1 cellular context compared by ENCODE assay signal in genomic region chr2:46232860-46233259, GRCh38.
A peak's percentile ranks its signal among the peaks of the same experiment; 100 is the strongest.
TF ChIP-seq lines count a peak whose summit lies in the region.

No MANE protein-coding gene starts in this region.

TF ChIP-seq in HepG2, 621 proteins besides CTCF, POLR2A, EP300 and RAD21 (continued from another document):
- TF ChIP-seq, protein P1, sequence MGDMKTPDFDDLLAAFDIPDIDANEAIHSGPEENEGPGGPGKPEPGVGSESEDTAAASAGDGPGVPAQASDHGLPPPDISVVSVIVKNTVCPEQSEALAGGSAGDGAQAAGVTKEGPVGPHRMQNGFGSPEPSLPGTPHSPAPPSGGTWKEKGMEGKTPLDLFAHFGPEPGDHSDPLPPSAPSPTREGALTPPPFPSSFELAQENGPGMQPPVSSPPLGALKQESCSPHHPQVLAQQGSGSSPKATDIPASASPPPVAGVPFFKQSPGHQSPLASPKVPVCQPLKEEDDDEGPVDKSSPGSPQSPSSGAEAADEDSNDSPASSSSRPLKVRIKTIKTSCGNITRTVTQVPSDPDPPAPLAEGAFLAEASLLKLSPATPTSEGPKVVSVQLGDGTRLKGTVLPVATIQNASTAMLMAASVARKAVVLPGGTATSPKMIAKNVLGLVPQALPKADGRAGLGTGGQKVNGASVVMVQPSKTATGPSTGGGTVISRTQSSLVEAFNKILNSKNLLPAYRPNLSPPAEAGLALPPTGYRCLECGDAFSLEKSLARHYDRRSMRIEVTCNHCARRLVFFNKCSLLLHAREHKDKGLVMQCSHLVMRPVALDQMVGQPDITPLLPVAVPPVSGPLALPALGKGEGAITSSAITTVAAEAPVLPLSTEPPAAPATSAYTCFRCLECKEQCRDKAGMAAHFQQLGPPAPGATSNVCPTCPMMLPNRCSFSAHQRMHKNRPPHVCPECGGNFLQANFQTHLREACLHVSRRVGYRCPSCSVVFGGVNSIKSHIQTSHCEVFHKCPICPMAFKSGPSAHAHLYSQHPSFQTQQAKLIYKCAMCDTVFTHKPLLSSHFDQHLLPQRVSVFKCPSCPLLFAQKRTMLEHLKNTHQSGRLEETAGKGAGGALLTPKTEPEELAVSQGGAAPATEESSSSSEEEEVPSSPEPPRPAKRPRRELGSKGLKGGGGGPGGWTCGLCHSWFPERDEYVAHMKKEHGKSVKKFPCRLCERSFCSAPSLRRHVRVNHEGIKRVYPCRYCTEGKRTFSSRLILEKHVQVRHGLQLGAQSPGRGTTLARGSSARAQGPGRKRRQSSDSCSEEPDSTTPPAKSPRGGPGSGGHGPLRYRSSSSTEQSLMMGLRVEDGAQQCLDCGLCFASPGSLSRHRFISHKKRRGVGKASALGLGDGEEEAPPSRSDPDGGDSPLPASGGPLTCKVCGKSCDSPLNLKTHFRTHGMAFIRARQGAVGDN (CRISPR knock-in tag; IDR thresholded peaks at IDR 0.05): peak; percentile 61
- TF ChIP-seq ZNF781 (CRISPR knock-in tag; IDR thresholded peaks at IDR 0.05; ENCODE audit: borderline replicate concordance, not compliant biosample characterization) (no peak), ZNF280D (CRISPR knock-in tag; IDR thresholded peaks at IDR 0.05) (no peak), ZNF501 (CRISPR knock-in tag; IDR thresholded peaks at IDR 0.05) (no peak), FOSL2 (CRISPR knock-in tag; IDR thresholded peaks at IDR 0.05) (peak; percentile 77), ETV5 (CRISPR knock-in tag; IDR thresholded peaks at IDR 0.05; ENCODE audit: borderline replicate concordance) (peak; percentile 46; the same call in 1 of the 2 replicates)
- TF ChIP-seq, protein P2, sequence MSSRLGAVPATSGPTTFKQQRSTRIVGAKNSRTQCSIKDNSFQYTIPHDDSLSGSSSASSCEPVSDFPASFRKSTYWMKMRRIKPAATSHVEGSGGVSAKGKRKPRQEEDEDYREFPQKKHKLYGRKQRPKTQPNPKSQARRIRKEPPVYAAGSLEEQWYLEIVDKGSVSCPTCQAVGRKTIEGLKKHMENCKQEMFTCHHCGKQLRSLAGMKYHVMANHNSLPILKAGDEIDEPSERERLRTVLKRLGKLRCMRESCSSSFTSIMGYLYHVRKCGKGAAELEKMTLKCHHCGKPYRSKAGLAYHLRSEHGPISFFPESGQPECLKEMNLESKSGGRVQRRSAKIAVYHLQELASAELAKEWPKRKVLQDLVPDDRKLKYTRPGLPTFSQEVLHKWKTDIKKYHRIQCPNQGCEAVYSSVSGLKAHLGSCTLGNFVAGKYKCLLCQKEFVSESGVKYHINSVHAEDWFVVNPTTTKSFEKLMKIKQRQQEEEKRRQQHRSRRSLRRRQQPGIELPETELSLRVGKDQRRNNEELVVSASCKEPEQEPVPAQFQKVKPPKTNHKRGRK (CRISPR knock-in tag; IDR thresholded peaks at IDR 0.05): no peak
